Comparison of ENCODE assay signal across 7 cellular contexts in the genomic region with DNA sequence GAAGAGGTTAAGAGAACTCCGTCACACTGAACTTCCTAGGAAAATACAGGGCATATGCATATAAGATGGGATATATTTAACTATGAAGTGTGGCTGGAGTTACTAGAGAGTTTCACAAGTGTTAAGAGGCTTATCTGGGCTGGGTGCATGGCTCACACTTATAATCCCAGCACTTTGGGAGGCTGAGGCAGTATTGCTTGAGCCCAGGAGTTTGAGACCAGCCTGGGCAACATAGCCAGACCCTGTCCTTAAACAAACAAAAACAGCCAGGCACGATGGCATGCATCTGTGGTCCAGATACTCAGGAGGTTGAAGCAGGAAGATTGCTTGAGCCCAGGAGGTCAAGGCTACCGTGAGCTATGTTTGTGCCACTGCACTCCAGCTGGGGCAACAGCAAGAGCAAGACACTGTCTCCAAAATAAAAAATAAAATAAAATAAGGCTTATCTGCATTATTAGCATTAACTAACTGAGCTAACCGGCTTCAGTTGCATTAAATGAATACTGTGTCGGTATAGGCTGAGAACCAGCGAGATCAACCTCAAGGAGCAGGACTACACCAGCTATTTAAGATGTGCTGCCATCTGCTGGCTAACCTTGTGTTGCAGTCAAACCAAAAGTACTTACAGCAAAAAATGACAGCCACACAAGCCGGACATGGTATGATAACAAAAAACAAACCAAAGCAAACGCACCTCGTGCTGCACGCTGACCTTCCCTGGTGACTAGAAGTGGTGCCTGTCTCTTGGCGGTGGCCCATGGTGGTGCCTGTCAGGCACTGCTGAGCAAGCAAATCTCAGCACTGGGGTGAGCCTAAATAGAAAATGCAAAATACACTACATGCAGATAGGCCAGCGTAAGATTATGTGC. TPM values are rescaled to one million over a fixed set of nuclear protein-coding genes. Genes with fewer than 3 reads are reported as not detected.
DNase-seq lines count a peak whose midpoint lies in the region; ATAC-seq, FAIRE-seq and TF ChIP-seq lines count a peak whose summit lies in the region.

No MANE protein-coding gene starts in this region.

- DNase-seq in GM12892 (ENCODE audit: insufficient read length) (peak; percentile 27), MM.1S (peak; percentile 91), SIG-M5 treated with dmso at 0.1 percent for 504 hours (lab: John Stamatoyannopoulos, UW; ENCODE audit: unreplicated experiment) (peak; percentile 88), thyroid gland (peak; percentile 92 to 95)
- DNase-seq in activated gamma-delta T cell treated with anti-CD3 and anti-CD28 coated beads, Interleukin-2, amount 50 U/mL, for 16 hours (ENCODE audit: low read depth), result peak; percentile 58

- H3K9me2 ChIP-seq in MM.1S (replicated peaks; ENCODE audit: insufficient read depth, low read length), result no peaks in the 10 kb centered on the region

- H3K36me3 ChIP-seq in MM.1S (replicated peaks; ENCODE audit: insufficient read depth, low read length) (no peaks in the 10 kb centered on the region), gastroesophageal sphincter (peaks cover 0 to 8% of the 10 kb centered on the region in 2 donors), parathyroid adenoma (ENCODE audit: control insufficient read depth, insufficient read depth, low read length) (no peaks in the 10 kb centered on the region), thyroid gland (no peaks in the 10 kb centered on the region)

- H3K79me2 ChIP-seq in MM.1S (ENCODE audit: low read length) (no peaks in the 10 kb centered on the region), parathyroid adenoma (no peaks in the 10 kb centered on the region)

- H3K27ac ChIP-seq in MM.1S (ENCODE audit: low read length) (peak overlapping the region; percentile 11; the same call in 1 of the 2 replicates), gastroesophageal sphincter (peak overlapping the region in 1 of 4 donors; percentile 42), parathyroid adenoma (peak overlapping the region; percentile 29), thyroid gland (peak overlapping the region; percentile 7 to 61 (median 23))

- H3K9me3 ChIP-seq in MM.1S (replicated peaks; ENCODE audit: insufficient read depth, low read length) (no peaks in the 10 kb centered on the region), gastroesophageal sphincter (no peaks in the 10 kb centered on the region), parathyroid adenoma (ENCODE audit: control insufficient read depth, low read length) (no peaks in the 10 kb centered on the region), thyroid gland (no peaks in the 10 kb centered on the region)

- 16 to 24% methylated on average over 9 to 10 of the region's 12 CpGs for WGBS in gastroesophageal sphincter (ENCODE audit: low coverage in 1 of 2), 2 donors
- WGBS in thyroid gland, 2 donors, result 17 to 19% methylated on average over 12 of the region's 12 CpGs

- H3F3A ChIP-seq in MM.1S (ENCODE audit: insufficient read depth, low read length), result peaks cover 10% of the 10 kb centered on the region

- H3K27me3 ChIP-seq in MM.1S (replicated peaks; ENCODE audit: insufficient read depth, low read length) (no peaks in the 10 kb centered on the region), gastroesophageal sphincter (no peaks in the 10 kb centered on the region), parathyroid adenoma (ENCODE audit: control insufficient read depth, insufficient read depth, low read length) (no peaks in the 10 kb centered on the region), thyroid gland (no peaks in the 10 kb centered on the region)

- TF ChIP-seq EP300 in gastroesophageal sphincter (IDR thresholded peaks at IDR 0.05), result no peak

- H3K4me2 ChIP-seq in MM.1S (ENCODE audit: low read depth, low read length) (peak overlapping the region; percentile 44), parathyroid adenoma (ENCODE audit: low read length) (peak overlapping the region; percentile 34)

- TF ChIP-seq POLR2A in GM12892 (IDR thresholded peaks at IDR 0.05; ENCODE audit: low read depth, low read length), result no peak
- TF ChIP-seq POLR2A in gastroesophageal sphincter (IDR thresholded peaks at IDR 0.05), result no peak
- no peak for TF ChIP-seq POLR2A in thyroid gland (IDR thresholded peaks at IDR 0.05)

- TF ChIP-seq CTCF in MM.1S (IDR thresholded peaks at IDR 0.05; ENCODE audit: low read length), result peak; percentile 97
- TF ChIP-seq CTCF in gastroesophageal sphincter (IDR thresholded peaks at IDR 0.05), result peak; percentile 73 to 84 (median 76)
- peak; percentile 64 for TF ChIP-seq CTCF in parathyroid adenoma (IDR thresholded peaks at IDR 0.05)
- TF ChIP-seq CTCF in thyroid gland (IDR thresholded peaks at IDR 0.05), result peak; percentile 60 to 89 (median 80)

- FAIRE-seq in GM12892 (lab: Jason Lieb, UNC), result peak; percentile 78

- intact Hi-C loops in thyroid gland (cut with DNase I), result loop anchor here (10.0 kb wide), 1 partner anchor 113 kb away; no protein-coding TSS in a partner anchor

- H3K4me3 ChIP-seq in MM.1S (ENCODE audit: low read length), result peak overlapping the region; percentile 30
- H3K4me3 ChIP-seq in gastroesophageal sphincter, result no peak overlapping the region
- H3K4me3 ChIP-seq in parathyroid adenoma (ENCODE audit: low read depth, low read length), result peak overlapping the region; percentile 33
- H3K4me3 ChIP-seq in thyroid gland (replicated peaks in 1 of 3), result no peak overlapping the region

- peak overlapping the region; percentile 54 for H2AFZ ChIP-seq in MM.1S (ENCODE audit: low read length)
- H2AFZ ChIP-seq in parathyroid adenoma, result peak overlapping the region; percentile 61

- no peaks in the 10 kb centered on the region for H4K20me1 ChIP-seq in MM.1S (ENCODE audit: insufficient read depth, low read length)

- ATAC-seq in gastroesophageal sphincter, result peak; percentile 64

- peaks cover 8% of the 10 kb centered on the region for H3K4me1 ChIP-seq in MM.1S (ENCODE audit: low read length)
- H3K4me1 ChIP-seq in gastroesophageal sphincter, result peaks cover 0 to 28% (median 5%) of the 10 kb centered on the region in 3 donors
- no peaks in the 10 kb centered on the region for H3K4me1 ChIP-seq in parathyroid adenoma
- peaks cover 16 to 25% of the 10 kb centered on the region in 2 donors for H3K4me1 ChIP-seq in thyroid gland

- peak overlapping the region; percentile 2; the same call in 1 of the 2 replicates for H3K9ac ChIP-seq in MM.1S (ENCODE audit: low read length)
- H3K9ac ChIP-seq in parathyroid adenoma, result no peak overlapping the region

RNA-seq across cellular contexts. Expression of gene RBBP5, which starts 19.7 kb away (rescaled TPM):
- polyA plus RNA-seq in GM12892 (2012; ENCODE audit: missing spikeins), result 11.2 TPM
- total RNA-seq in gastroesophageal sphincter (10 to 100 TPM; 11.8 to 18.1 (median 15.9) TPM), thyroid gland (10 to 100 TPM; 19.4 to 86.5 (median 41.6) TPM)

RNA-seq across cellular contexts. Expression of gene TMEM81, which starts 57.2 kb away (rescaled TPM):
- 1.6 TPM for polyA plus RNA-seq in GM12892 (2012; ENCODE audit: missing spikeins)
- total RNA-seq in gastroesophageal sphincter (1 to 10 TPM; 1.6 to 4.5 (median 2.9) TPM), thyroid gland (1 to 10 TPM in 2 of 4 donors, under 1 TPM in 2; 0.59 to 3.9 (median 1.5) TPM)

Comparison
In these comparisons a context has a peak if more than half of its experiments do, and no peak if none do; other contexts are left out.
1. DNase-seq: peak in every context shown above with its lines; median percentile 94 in thyroid gland; 91 in MM.1S; 88 in SIG-M5 treated with dmso at 0.1 percent for 504 hours; 58 in activated gamma-delta T cell treated with anti-CD3 and anti-CD28 coated beads, Interleukin-2, amount 50 U/mL, for 16 hours; 27 in GM12892.
2. H3K4me3 ChIP-seq: peak in MM.1S (single experiment) and parathyroid adenoma (single experiment); none in gastroesophageal sphincter (0 of 2) and thyroid gland (0 of 3).
3. Peak in every context shown above with its lines, with median percentiles within 50 percentile points of each other: CTCF ChIP-seq.